8 cellular contexts compared by ENCODE assay signal in genomic region chr7:107147464-107148214, GRCh38. TPM values are rescaled to one million over a fixed set of nuclear protein-coding genes. Genes with fewer than 3 reads are reported as not detected.
DNase-seq lines count a peak whose midpoint lies in the region; ATAC-seq, FAIRE-seq and TF ChIP-seq lines count a peak whose summit lies in the region.

No MANE protein-coding gene starts in this region.

- no peaks in the 10 kb centered on the region for H3K36me3 Mint-ChIP-seq in Calu3 (ENCODE audit: insufficient read depth, unreplicated experiment)

- H3K36me3 ChIP-seq in bronchial epithelial cell (ENCODE audit: control insufficient read depth, insufficient read depth, low read length) = no peaks in the 10 kb centered on the region
- H3K36me3 ChIP-seq in urinary bladder (ENCODE audit: insufficient read depth) = no peaks in the 10 kb centered on the region

- WGBS in urinary bladder = 7% methylated on average over 2 of the region's 2 CpGs

- H3K4me3 ChIP-seq in bronchial epithelial cell (ENCODE audit: low read depth, low read length) (no peak overlapping the region), urinary bladder (ENCODE audit: low read depth, low read length) (no peak overlapping the region)

- peak overlapping the region; percentile 23 for H3K27ac ChIP-seq in urinary bladder (ENCODE audit: low read depth)

- ATAC-seq in GM21526 (IDR thresholded peaks at IDR 0.05; ENCODE audit: low FRiP score, unreplicated experiment) (peak; percentile 61), left lobe of liver (peak; percentile 93), HG02981 (IDR thresholded peaks at IDR 0.05; ENCODE audit: unreplicated experiment) (no peak)

- CTCF ChIA-PET in Calu3 (lab: Charles Lee) = interaction anchor here (0.8 to 0.9 kb wide), 2 partner anchors 21 to 200 kb away, joined by 4 read pairs; partner anchors contain the start of gene HBP1

- H3K9me3 Mint-ChIP-seq in Calu3 (ENCODE audit: low read depth, unreplicated experiment) = no peaks in the 10 kb centered on the region

- H3K27me3 ChIP-seq in bronchial epithelial cell (ENCODE audit: control insufficient read depth, insufficient read depth, low read length) = no peaks in the 10 kb centered on the region

- no peak overlapping the region for H3K4me3 Mint-ChIP-seq in Calu3 (ENCODE audit: low read depth, unreplicated experiment)

- H3K4me1 Mint-ChIP-seq in Calu3 (ENCODE audit: low read depth, unreplicated experiment) = peaks cover 9% of the 10 kb centered on the region

- no peaks in the 10 kb centered on the region for H3K4me1 ChIP-seq in urinary bladder (ENCODE audit: insufficient read depth)

- FAIRE-seq in bronchial epithelial cell (lab: Jason Lieb, UNC) = no peak

- BruUV-seq in Calu3 (replicated peaks; lab: Mats Ljungman, UMichigan) = no TSS peak

- no peak overlapping the region for H3K27ac Mint-ChIP-seq in Calu3 (ENCODE audit: unreplicated experiment)

- no peaks in the 10 kb centered on the region for H3K27me3 Mint-ChIP-seq in Calu3 (ENCODE audit: unreplicated experiment)

- DNase-seq in Calu3 = peak; percentile 30
- peak; percentile 46 for DNase-seq in OCI-M1 (lab: John Stamatoyannopoulos, UW)
- DNase-seq in bronchial epithelial cell (ENCODE audit: low read depth) = peak; percentile 44
- no peak for DNase-seq in left lobe of liver (ENCODE audit: low spot score)
- no peak for DNase-seq in amniotic stem cell (lab: John Stamatoyannopoulos, UW)

- intact Hi-C loops in Calu3 (cut with micrococcal nuclease; ENCODE audit: unreplicated experiment) = loop anchor here (10.0 kb wide), 1 partner anchor 103 kb away; the partner anchor contains the start of gene PRKAR2B

- peak; percentile 15 for TF ChIP-seq CTCF in Calu3 (IDR thresholded peaks at IDR 0.05; ENCODE audit: unreplicated experiment)
- TF ChIP-seq CTCF in bronchial epithelial cell (IDR thresholded peaks at IDR 0.05; ENCODE audit: insufficient read depth, low read length, severe bottlenecking) = peak; percentile 58

RNA-seq across cellular contexts. Expression of gene HBP1, which starts 21.2 kb away (rescaled TPM):
- 31.1 and 32.0 TPM in 2 replicates for total RNA-seq in Calu3 (2022)
- total RNA-seq in bronchial epithelial cell = 66.7 and 69.5 TPM in 2 replicates
- total RNA-seq in left lobe of liver = 32.1 TPM
- total RNA-seq in urinary bladder = 146 TPM
- polyA plus RNA-seq in urinary bladder = 68.2 TPM

Comparison
In these comparisons a context has a peak if more than half of its experiments do, and no peak if none do; other contexts are left out.
1. DNase-seq: peak in Calu3 (single experiment), OCI-M1 (single experiment) and bronchial epithelial cell (single experiment); none in left lobe of liver (single experiment) and amniotic stem cell (single experiment).